1 cellular context compared by ENCODE assay signal in the genomic region with DNA sequence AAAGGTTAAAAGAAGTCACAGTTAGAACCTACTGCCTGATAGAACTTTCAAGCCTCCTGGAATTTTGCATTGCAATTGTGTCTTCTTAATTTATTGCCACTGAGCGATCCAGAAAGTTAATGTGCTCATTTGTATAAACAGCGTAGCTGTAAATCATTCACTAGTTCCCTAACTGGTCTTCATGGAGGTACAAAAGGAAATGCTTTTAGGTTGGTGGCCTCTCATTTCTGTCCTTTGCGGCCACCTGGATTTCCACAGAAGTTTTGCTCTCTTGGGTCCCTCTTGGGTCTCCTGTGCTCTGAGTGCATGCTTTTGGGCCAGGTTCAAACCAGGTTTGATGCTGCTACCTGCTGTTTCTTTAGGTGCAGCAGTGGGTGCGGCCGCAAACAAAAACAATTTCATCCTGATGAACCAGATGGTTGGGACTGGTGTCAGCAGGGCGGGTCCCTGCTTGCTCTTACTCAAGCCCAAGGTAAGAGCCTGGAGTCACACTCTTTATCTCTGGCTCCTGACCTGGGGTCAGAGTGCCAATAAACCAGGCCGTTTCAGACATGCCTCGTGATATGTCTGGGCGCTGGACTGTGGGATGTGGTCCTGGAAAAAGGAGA.
TF ChIP-seq lines count a peak whose summit lies in the region.

No MANE protein-coding gene starts in this region.

TF ChIP-seq in GM23338, 12 proteins besides CTCF, POLR2A, EP300 and RAD21 (continued from another document):
- TF ChIP-seq, protein P1, sequence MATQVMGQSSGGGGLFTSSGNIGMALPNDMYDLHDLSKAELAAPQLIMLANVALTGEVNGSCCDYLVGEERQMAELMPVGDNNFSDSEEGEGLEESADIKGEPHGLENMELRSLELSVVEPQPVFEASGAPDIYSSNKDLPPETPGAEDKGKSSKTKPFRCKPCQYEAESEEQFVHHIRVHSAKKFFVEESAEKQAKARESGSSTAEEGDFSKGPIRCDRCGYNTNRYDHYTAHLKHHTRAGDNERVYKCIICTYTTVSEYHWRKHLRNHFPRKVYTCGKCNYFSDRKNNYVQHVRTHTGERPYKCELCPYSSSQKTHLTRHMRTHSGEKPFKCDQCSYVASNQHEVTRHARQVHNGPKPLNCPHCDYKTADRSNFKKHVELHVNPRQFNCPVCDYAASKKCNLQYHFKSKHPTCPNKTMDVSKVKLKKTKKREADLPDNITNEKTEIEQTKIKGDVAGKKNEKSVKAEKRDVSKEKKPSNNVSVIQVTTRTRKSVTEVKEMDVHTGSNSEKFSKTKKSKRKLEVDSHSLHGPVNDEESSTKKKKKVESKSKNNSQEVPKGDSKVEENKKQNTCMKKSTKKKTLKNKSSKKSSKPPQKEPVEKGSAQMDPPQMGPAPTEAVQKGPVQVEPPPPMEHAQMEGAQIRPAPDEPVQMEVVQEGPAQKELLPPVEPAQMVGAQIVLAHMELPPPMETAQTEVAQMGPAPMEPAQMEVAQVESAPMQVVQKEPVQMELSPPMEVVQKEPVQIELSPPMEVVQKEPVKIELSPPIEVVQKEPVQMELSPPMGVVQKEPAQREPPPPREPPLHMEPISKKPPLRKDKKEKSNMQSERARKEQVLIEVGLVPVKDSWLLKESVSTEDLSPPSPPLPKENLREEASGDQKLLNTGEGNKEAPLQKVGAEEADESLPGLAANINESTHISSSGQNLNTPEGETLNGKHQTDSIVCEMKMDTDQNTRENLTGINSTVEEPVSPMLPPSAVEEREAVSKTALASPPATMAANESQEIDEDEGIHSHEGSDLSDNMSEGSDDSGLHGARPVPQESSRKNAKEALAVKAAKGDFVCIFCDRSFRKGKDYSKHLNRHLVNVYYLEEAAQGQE (IDR thresholded peaks at IDR 0.05; ENCODE audit: unreplicated experiment) = no peak
- TF ChIP-seq EZH2 (IDR thresholded peaks at IDR 0.05; ENCODE audit: low read depth, unreplicated experiment) (no peak), POLR2AphosphoS5 (IDR thresholded peaks at IDR 0.05; ENCODE audit: low read depth) (no peak), ZNF331 (CRISPR knock-in tag; IDR thresholded peaks at IDR 0.05; ENCODE audit: low read depth) (no peak), NANOG (IDR thresholded peaks at IDR 0.05; ENCODE audit: borderline replicate concordance) (no peak), STAT1 (IDR thresholded peaks at IDR 0.05; ENCODE audit: unreplicated experiment) (no peak), JUNB (IDR thresholded peaks at IDR 0.05; ENCODE audit: unreplicated experiment) (no peak), ZNF114 (CRISPR knock-in tag; IDR thresholded peaks at IDR 0.05) (no peak)
- TF ChIP-seq, protein P2, sequence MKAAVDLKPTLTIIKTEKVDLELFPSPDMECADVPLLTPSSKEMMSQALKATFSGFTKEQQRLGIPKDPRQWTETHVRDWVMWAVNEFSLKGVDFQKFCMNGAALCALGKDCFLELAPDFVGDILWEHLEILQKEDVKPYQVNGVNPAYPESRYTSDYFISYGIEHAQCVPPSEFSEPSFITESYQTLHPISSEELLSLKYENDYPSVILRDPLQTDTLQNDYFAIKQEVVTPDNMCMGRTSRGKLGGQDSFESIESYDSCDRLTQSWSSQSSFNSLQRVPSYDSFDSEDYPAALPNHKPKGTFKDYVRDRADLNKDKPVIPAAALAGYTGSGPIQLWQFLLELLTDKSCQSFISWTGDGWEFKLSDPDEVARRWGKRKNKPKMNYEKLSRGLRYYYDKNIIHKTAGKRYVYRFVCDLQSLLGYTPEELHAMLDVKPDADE (IDR thresholded peaks at IDR 0.05) = no peak
- TF ChIP-seq, protein P3, sequence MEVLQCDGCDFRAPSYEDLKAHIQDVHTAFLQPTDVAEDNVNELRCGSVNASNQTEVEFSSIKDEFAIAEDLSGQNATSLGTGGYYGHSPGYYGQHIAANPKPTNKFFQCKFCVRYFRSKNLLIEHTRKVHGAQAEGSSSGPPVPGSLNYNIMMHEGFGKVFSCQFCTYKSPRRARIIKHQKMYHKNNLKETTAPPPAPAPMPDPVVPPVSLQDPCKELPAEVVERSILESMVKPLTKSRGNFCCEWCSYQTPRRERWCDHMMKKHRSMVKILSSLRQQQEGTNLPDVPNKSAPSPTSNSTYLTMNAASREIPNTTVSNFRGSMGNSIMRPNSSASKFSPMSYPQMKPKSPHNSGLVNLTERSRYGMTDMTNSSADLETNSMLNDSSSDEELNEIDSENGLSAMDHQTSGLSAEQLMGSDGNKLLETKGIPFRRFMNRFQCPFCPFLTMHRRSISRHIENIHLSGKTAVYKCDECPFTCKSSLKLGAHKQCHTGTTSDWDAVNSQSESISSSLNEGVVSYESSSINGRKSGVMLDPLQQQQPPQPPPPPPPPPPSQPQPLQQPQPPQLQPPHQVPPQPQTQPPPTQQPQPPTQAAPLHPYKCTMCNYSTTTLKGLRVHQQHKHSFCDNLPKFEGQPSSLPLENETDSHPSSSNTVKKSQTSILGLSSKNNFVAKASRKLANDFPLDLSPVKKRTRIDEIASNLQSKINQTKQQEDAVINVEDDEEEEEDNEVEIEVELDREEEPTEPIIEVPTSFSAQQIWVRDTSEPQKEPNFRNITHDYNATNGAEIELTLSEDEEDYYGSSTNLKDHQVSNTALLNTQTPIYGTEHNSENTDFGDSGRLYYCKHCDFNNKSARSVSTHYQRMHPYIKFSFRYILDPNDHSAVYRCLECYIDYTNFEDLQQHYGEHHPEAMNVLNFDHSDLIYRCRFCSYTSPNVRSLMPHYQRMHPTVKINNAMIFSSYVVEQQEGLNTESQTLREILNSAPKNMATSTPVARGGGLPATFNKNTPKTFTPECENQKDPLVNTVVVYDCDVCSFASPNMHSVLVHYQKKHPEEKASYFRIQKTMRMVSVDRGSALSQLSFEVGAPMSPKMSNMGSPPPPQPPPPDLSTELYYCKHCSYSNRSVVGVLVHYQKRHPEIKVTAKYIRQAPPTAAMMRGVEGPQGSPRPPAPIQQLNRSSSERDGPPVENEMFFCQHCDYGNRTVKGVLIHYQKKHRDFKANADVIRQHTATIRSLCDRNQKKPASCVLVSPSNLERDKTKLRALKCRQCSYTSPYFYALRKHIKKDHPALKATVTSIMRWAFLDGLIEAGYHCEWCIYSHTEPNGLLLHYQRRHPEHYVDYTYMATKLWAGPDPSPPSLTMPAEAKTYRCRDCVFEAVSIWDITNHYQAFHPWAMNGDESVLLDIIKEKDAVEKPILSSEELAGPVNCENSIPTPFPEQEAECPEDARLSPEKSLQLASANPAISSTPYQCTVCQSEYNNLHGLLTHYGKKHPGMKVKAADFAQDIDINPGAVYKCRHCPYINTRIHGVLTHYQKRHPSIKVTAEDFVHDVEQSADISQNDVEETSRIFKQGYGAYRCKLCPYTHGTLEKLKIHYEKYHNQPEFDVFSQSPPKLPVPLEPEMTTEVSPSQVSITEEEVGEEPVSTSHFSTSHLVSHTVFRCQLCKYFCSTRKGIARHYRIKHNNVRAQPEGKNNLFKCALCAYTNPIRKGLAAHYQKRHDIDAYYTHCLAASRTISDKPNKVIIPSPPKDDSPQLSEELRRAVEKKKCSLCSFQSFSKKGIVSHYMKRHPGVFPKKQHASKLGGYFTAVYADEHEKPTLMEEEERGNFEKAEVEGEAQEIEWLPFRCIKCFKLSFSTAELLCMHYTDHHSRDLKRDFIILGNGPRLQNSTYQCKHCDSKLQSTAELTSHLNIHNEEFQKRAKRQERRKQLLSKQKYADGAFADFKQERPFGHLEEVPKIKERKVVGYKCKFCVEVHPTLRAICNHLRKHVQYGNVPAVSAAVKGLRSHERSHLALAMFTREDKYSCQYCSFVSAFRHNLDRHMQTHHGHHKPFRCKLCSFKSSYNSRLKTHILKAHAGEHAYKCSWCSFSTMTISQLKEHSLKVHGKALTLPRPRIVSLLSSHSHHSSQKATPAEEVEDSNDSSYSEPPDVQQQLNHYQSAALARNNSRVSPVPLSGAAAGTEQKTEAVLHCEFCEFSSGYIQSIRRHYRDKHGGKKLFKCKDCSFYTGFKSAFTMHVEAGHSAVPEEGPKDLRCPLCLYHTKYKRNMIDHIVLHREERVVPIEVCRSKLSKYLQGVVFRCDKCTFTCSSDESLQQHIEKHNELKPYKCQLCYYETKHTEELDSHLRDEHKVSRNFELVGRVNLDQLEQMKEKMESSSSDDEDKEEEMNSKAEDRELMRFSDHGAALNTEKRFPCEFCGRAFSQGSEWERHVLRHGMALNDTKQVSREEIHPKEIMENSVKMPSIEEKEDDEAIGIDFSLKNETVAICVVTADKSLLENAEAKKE (CRISPR knock-in tag; IDR thresholded peaks at IDR 0.05) = no peak
